ENCODE assay signal across 11 cellular contexts in the genomic region with DNA sequence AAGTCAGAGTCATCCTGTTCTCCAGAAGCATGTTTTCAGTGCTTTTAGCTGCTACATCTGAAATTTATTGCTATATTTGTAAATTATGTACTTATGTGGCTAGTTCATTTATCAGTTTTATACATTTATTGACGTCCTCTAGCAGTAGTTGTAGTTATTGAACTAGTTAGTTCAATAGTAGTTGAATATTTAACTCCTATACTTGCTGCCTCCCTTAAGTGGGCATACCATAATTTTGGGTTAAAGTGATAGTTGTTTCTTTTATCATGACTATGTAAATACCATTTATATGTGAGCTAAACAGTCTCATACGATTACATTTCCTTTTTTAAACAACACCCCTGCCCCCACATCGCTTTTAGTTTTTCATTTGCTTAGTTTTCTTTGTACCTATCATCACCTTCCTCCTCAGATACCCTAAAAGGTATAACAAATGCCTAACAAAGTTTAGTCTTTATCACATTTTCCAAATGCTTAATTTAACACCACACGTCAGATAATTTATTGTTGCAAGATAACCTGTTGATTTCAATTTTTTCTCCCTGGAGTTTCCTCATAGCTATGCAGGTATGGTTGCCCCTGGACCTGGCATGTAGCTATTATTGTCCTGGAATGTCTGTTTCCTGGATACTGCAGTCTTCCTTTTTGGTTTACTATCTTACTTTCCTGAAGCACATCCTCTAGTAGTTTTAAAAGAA. TPM values are rescaled to one million over a fixed set of nuclear protein-coding genes. Genes with fewer than 3 reads are reported as not detected.
DNase-seq lines count a peak whose midpoint lies in the region; ATAC-seq and TF ChIP-seq lines count a peak whose summit lies in the region.
"Had no signal": no experiment of that assay in that cellular context is flagged by ENCODE, and none has a peak within 500 bp of the region (broad histone marks: within the 10 kb centered on the region; RNA-seq: fewer than 3 reads in every experiment).

No MANE protein-coding gene starts in this region.

- 0 out of 2 replicates have a peak, but pooled peaks cover 2% of the 10 kb centered on the region for H3K36me3 ChIP-seq in OCI-LY1 (ENCODE audit: insufficient read depth, low read length)
- H3K36me3 ChIP-seq: thyroid gland had no signal

- H3K27ac Mint-ChIP-seq in Calu3 (ENCODE audit: unreplicated experiment) (peak overlapping the region; percentile 12), brain (peak overlapping the region in 4 of 5 experiments; percentile 4 to 90 (median 48)), nephron progenitor cell (peak overlapping the region; percentile 65)

- no peaks in the 10 kb centered on the region for H4K20me1 ChIP-seq in OCI-LY1 (ENCODE audit: insufficient read depth, low read length)

- no peaks in the 10 kb centered on the region for H3F3A ChIP-seq in OCI-LY1 (ENCODE audit: insufficient read depth, low read length)

- peaks cover 72% of the 10 kb centered on the region for H3K79me2 ChIP-seq in OCI-LY1 (ENCODE audit: insufficient read depth, low read length)

- H2AFZ ChIP-seq in OCI-LY1 (ENCODE audit: low read length): no peak overlapping the region

- H3K27me3 Mint-ChIP-seq in Calu3 (ENCODE audit: unreplicated experiment): no peaks in the 10 kb centered on the region
- peaks cover 2% of the 10 kb centered on the region for H3K27me3 Mint-ChIP-seq in brain
- peaks cover 2% of the 10 kb centered on the region for H3K27me3 Mint-ChIP-seq in nephron progenitor cell (ENCODE audit: low read depth, poor library complexity)

- CTCF ChIA-PET in Calu3 (lab: Charles Lee): interaction anchor here (1.4 kb wide), 1 partner anchor 9 kb away, joined by 3 read pairs; the partner anchor contains the start of gene MAP4K4

- H3K4me3 Mint-ChIP-seq in Calu3 (ENCODE audit: low read depth, unreplicated experiment): peak overlapping the region; percentile 0
- H3K4me3 Mint-ChIP-seq in brain: peak overlapping the region in 1 of 5 experiments; percentile 24
- no peak overlapping the region for H3K4me3 Mint-ChIP-seq in nephron progenitor cell

- H3K9me3 ChIP-seq in OCI-LY1 (ENCODE audit: low read length): no peaks in the 10 kb centered on the region
- H3K9me3 ChIP-seq: thyroid gland had no signal

- peaks cover 95% of the 10 kb centered on the region for H3K4me1 ChIP-seq in OCI-LY1 (ENCODE audit: insufficient read depth, low read length, severe bottlenecking)

- H3K9me2 ChIP-seq in OCI-LY1 (ENCODE audit: low read depth, low read length): no peaks in the 10 kb centered on the region

- TF ChIP-seq CTCF in Calu3 (IDR thresholded peaks at IDR 0.05; ENCODE audit: unreplicated experiment) (no peak), OCI-LY1 (IDR thresholded peaks at IDR 0.05; ENCODE audit: low read length) (no peak), brain (conservative IDR thresholded peaks at IDR 0.05) (no peak), nephron progenitor cell (IDR thresholded peaks at IDR 0.05) (no peak)

- BruUV-seq in Calu3 (replicated peaks; lab: Mats Ljungman, UMichigan): no TSS peak

- H3K4me3 ChIP-seq in OCI-LY1 (ENCODE audit: low read depth, low read length, poor library complexity, severe bottlenecking): peak overlapping the region; percentile 33
- H3K4me3 ChIP-seq: thyroid gland had no signal

- H3K36me3 Mint-ChIP-seq in Calu3 (ENCODE audit: insufficient read depth, unreplicated experiment) (peaks cover 38% of the 10 kb centered on the region), brain (peaks cover 72% of the 10 kb centered on the region), nephron progenitor cell (ENCODE audit: low read depth) (peaks cover 58% of the 10 kb centered on the region)

- peak overlapping the region; percentile 54; the same call in 1 of the 2 replicates for H3K4me2 ChIP-seq in OCI-LY1 (ENCODE audit: low read length)

- H3K27me3 ChIP-seq in OCI-LY1 (ENCODE audit: insufficient read depth, low read length): no peaks in the 10 kb centered on the region
- H3K27me3 ChIP-seq: thyroid gland had no signal

- peaks cover 73% of the 10 kb centered on the region for H3K4me1 Mint-ChIP-seq in Calu3 (ENCODE audit: low read depth, unreplicated experiment)
- peaks cover 40% of the 10 kb centered on the region for H3K4me1 Mint-ChIP-seq in brain
- H3K4me1 Mint-ChIP-seq in nephron progenitor cell: peaks cover 44% of the 10 kb centered on the region

- peaks cover 3% of the 10 kb centered on the region for H3K9me3 Mint-ChIP-seq in Calu3 (ENCODE audit: low read depth, unreplicated experiment)
- H3K9me3 Mint-ChIP-seq in brain: peaks cover 0 to 14% (median 6%) of the 10 kb centered on the region in 5 experiments
- peaks cover 26% of the 10 kb centered on the region for H3K9me3 Mint-ChIP-seq in nephron progenitor cell

- intact Hi-C loops in Calu3 (cut with micrococcal nuclease; ENCODE audit: unreplicated experiment): loop anchor here (5.0 kb wide), 1 partner anchor 46 kb away; no protein-coding TSS in a partner anchor
- intact Hi-C loops in Right ventricle myocardium inferior (cut with DNase I): no loop called here

- no peak for ATAC-seq in Right ventricle myocardium inferior

- no peak overlapping the region; the same call in 1 of the 2 replicates for H3K9ac ChIP-seq in OCI-LY1 (ENCODE audit: low read length)

- peak overlapping the region; percentile 96 for H3K27ac ChIP-seq in OCI-LY1 (ENCODE audit: low read depth, low read length, poor library complexity, severe bottlenecking)
- H3K27ac ChIP-seq: HL-60, thyroid gland had no signal

- no peak for DNase-seq in Calu3
- DNase-seq in nephron progenitor cell: no peak
- DNase-seq in anterior cingulate cortex (lab: John Stamatoyannopoulos, UW): no peak
- no peak for DNase-seq in Right ventricle myocardium inferior (ENCODE audit: missing footprints)
- no peak for DNase-seq in GDM1 (lab: John Stamatoyannopoulos, UW)
- DNase-seq: NCI-H2227 treated with DMSO at 0.1 percent for 48 hours, T1000, thyroid gland had no signal

RNA-seq across cellular contexts. Expression of gene MAP4K4, which starts 8.8 kb away (rescaled TPM):
- total RNA-seq in Calu3 (2022): 136 and 151 TPM in 2 replicates
- 89.6 TPM for polyA plus RNA-seq in brain (ENCODE audit: insufficient read depth, low read depth, low replicate concordance)
- total RNA-seq in Right ventricle myocardium inferior: 82.5 TPM

Comparison
In these comparisons a context has a peak if more than half of its experiments do, and no peak if none do; other contexts are left out.
1. H3K27ac Mint-ChIP-seq: peak in every context shown above with its lines; median percentile 65 in nephron progenitor cell; 48 in brain; 12 in Calu3.